8 cellular contexts compared by ENCODE assay signal in genomic region chr1:197145451-197146029, GRCh38. TPM values are rescaled to one million over a fixed set of nuclear protein-coding genes. Genes with fewer than 3 reads are reported as not detected.
DNase-seq lines count a peak whose midpoint lies in the region; ATAC-seq and TF ChIP-seq lines count a peak whose summit lies in the region.

No MANE protein-coding gene starts in this region.

- no peak for TF ChIP-seq POLR2A in right lobe of liver (IDR thresholded peaks at IDR 0.05)

- H3K9me3 ChIP-seq in A673 (ENCODE audit: low read depth, low read length, poor library complexity, severe bottlenecking) (no peaks in the 10 kb centered on the region), right lobe of liver (no peaks in the 10 kb centered on the region)

- H3K27me3 ChIP-seq in A673 (replicated peaks; ENCODE audit: insufficient read depth, low read depth, low read length, poor library complexity) (no peaks in the 10 kb centered on the region), H7 (ENCODE audit: control insufficient read depth, insufficient read depth, low read length) (no peaks in the 10 kb centered on the region), right lobe of liver (no peaks in the 10 kb centered on the region)

- BruUV-seq in A673 (replicated peaks; lab: Mats Ljungman, UMichigan): no TSS peak

- no peak for ATAC-seq in activated naive CD4-positive, alpha-beta T cell treated with anti-CD3 and anti-CD28 coated beads, Interleukin-2, amount 50 U/mL, for 72 hours
- ATAC-seq in right lobe of liver: no peak

- H3K27ac Mint-ChIP-seq in activated naive CD4-positive, alpha-beta T cell treated with anti-CD3 and anti-CD28 coated beads, Interleukin-2, amount 50 U/mL, for 72 hours: peak overlapping the region; percentile 94

- 11% methylated on average over 11 of the region's 11 CpGs for WGBS in right lobe of liver (ENCODE audit: insufficient coverage, low coverage, low lambda C conversion rate, missing lambda C conversion rate)

- no peak for TF ChIP-seq CTCF in A673 (conservative IDR thresholded peaks at IDR 0.05; ENCODE audit: low read depth, low read length)
- TF ChIP-seq CTCF in right lobe of liver (IDR thresholded peaks at IDR 0.05): no peak
- no peak for TF ChIP-seq CTCF in GM20000 (IDR thresholded peaks at IDR 0.05; ENCODE audit: extremely low read depth, missing control alignments)

- H3K4me1 ChIP-seq in A673 (ENCODE audit: insufficient read depth, low read length, poor library complexity, severe bottlenecking) (peaks cover 25% of the 10 kb centered on the region), right lobe of liver (peaks cover 0 to 20% (median 0%) of the 10 kb centered on the region in 4 donors)

- H3K36me3 ChIP-seq in A673 (ENCODE audit: insufficient read depth, low read length, poor library complexity, severe bottlenecking): peaks cover 32% of the 10 kb centered on the region
- no peaks in the 10 kb centered on the region; the same call in none of the 2 replicates for H3K36me3 ChIP-seq in H7 (replicated peaks; ENCODE audit: control insufficient read depth, insufficient read depth, low read length)
- H3K36me3 ChIP-seq in right lobe of liver: no peaks in the 10 kb centered on the region

- CTCF ChIA-PET in A673 (lab: Charles Lee): no interaction called here

- H3K4me3 ChIP-seq in A673 (ENCODE audit: low read depth, low read length, poor library complexity, severe bottlenecking) (peak overlapping the region; percentile 71), H7 (ENCODE audit: insufficient read depth, low read depth, low read length) (peak overlapping the region; percentile 99), right lobe of liver (peak overlapping the region; percentile 64 to 79 (median 68))

- H3K36me3 Mint-ChIP-seq in activated naive CD4-positive, alpha-beta T cell treated with anti-CD3 and anti-CD28 coated beads, Interleukin-2, amount 50 U/mL, for 72 hours: peaks cover 16 to 43% of the 10 kb centered on the region in 2 donors

- DNase-seq in A673 (ENCODE audit: low spot score) (peak; percentile 22), H7 (no peak), right lobe of liver (no peak), middle frontal gyrus (ENCODE audit: extremely low spot score, low spot score) (no peak), GM20000 (ENCODE audit: low spot score) (no peak), HCEC 1CT (no peak), amniotic stem cell (lab: John Stamatoyannopoulos, UW) (no peak)
- DNase-seq in activated naive CD4-positive, alpha-beta T cell treated with anti-CD3 and anti-CD28 coated beads, Interleukin-2, amount 50 U/mL, for 72 hours (ENCODE audit: low spot score in 2 of 2): no peak

- no peaks in the 10 kb centered on the region for H3K9me3 Mint-ChIP-seq in activated naive CD4-positive, alpha-beta T cell treated with anti-CD3 and anti-CD28 coated beads, Interleukin-2, amount 50 U/mL, for 72 hours

- POLR2A ChIA-PET in A673 (lab: Charles Lee; ENCODE audit: low non-redundant PET): no interaction called here

- intact Hi-C loops in A673 (cut with micrococcal nuclease; ENCODE audit: unreplicated experiment): no loop called here
- intact Hi-C loops in right lobe of liver (cut with DNase I): no loop called here

- H3K27ac ChIP-seq in A673 (ENCODE audit: low read depth, low read length, poor library complexity, severe bottlenecking) (peak overlapping the region; percentile 87), right lobe of liver (no peak overlapping the region)

RNA-seq across cellular contexts. Expression of gene ASPM, which starts 0.9 kb away (rescaled TPM):
- total RNA-seq in A673 (2021) (72.2 and 78.5 TPM in 2 replicates), right lobe of liver (1 to 10 TPM in 3 of 6 experiments, under 1 TPM in 3; 0.20 to 4.3 (median 1.1) TPM)
- 48.3 and 65.0 TPM in 2 replicates for total RNA-seq in H7 (2014; rRNA removed; shearing (Covaris generic))
- total RNA-seq in activated naive CD4-positive, alpha-beta T cell treated with anti-CD3 and anti-CD28 coated beads, Interleukin-2, amount 50 U/mL, for 72 hours: 10 to 100 TPM; 37.1 to 49.3 TPM

RNA-seq across cellular contexts. Expression of gene ZBTB41, which starts 55.6 kb away (rescaled TPM):
- total RNA-seq in A673 (2021) (9.3 and 9.6 TPM in 2 replicates), right lobe of liver (1 to 10 TPM; 4.3 to 5.9 (median 4.9) TPM)
- 7.3 and 10.8 TPM in 2 replicates for total RNA-seq in H7 (2014; rRNA removed; shearing (Covaris generic))
- total RNA-seq in activated naive CD4-positive, alpha-beta T cell treated with anti-CD3 and anti-CD28 coated beads, Interleukin-2, amount 50 U/mL, for 72 hours: 10 to 100 TPM in 1 of 2 donors, 1 to 10 TPM in 1; 5.8 to 13.0 TPM
